In the genomic region with DNA sequence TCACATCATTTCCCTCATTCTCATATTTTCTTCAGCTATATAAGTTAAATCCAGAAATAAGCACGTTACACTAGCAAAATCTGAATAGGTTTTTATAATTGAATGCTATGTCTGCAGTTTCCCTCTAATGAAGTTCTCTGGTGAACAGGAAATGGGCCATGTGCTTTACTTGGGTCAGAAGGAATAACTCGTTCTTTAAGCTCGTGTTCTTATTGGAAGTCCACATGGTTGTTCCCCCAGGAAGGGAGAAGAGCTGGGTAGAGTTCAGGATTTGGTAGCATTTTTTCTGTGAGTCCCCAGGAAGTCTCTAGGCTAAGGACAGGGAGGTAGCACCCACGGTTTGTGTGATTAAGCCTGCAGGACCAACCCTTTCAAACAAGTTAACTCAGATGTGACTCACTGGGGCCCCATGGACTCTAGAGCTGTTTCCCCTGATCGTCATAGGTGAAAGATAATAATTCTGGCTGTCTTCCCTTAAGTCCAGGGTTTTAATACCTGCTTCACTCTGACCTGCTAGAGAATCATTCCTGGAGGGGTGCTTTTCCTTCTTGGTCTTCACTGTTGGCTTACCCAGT, we compare ENCODE assay signal across 12 cellular contexts. TPM values are rescaled to one million over a fixed set of nuclear protein-coding genes. Genes with fewer than 3 reads are reported as not detected.
A peak's percentile ranks its signal among the peaks of the same experiment; 100 is the strongest.
DNase-seq lines count a peak whose midpoint lies in the region; ATAC-seq, FAIRE-seq and TF ChIP-seq lines count a peak whose summit lies in the region.
"Had no signal": no experiment of that assay in that cellular context is flagged by ENCODE, and none has a peak within 500 bp of the region (broad histone marks: within the 10 kb centered on the region; RNA-seq: fewer than 3 reads in every experiment).

No MANE protein-coding gene starts in this region.

- no TSS peak for BruUV-seq in K562 (replicated peaks; lab: Mats Ljungman, UMichigan)

- no peak for TF ChIP-seq EP300 in K562 (IDR thresholded peaks at IDR 0.05; ENCODE audit: low read length)

- H3K27ac ChIP-seq in left ventricle myocardium inferior (replicated peaks) (peak overlapping the region; percentile 81), heart left ventricle (peak overlapping the region in 2 of 12 donors; percentile 31 to 74), K562 (ENCODE audit: extremely low read depth, low read depth, low read length) (peak overlapping the region; percentile 69; the same call in 2 of the 3 replicates), left lung (peak overlapping the region in 1 of 2 donors; percentile 9)
- H3K27ac ChIP-seq: thoracic aorta had no signal

- in situ Hi-C loops in K562 (cut with MboI) = no loop called here

- POLR2A ChIA-PET in K562 (lab: Yijun Ruan, JAX) = interaction anchor here (0.5 to 2.0 kb wide), 13 partner anchors 8 to 278 kb away, joined by 3 to 13 read pairs (median 3); a partner anchor contains a TSS

- TF ChIP-seq POLR2A in heart left ventricle (IDR thresholded peaks at IDR 0.05) (no peak), K562 (conservative IDR thresholded peaks at IDR 0.05) (no peak)

- intact Hi-C loops in left ventricle myocardium inferior (cut with micrococcal nuclease) = no loop called here
- intact Hi-C loops in heart left ventricle (cut with DNase I) = no loop called here
- intact Hi-C loops in K562 (cut with micrococcal nuclease) = no loop called here
- intact Hi-C loops in left lung (cut with DNase I) = no loop called here

- no peak overlapping the region for H3K9ac ChIP-seq in K562 (ENCODE audit: insufficient read depth in 1 of 2, low read depth in 2 of 2, low read length in 2 of 2)

- no peak for DNase-seq in left ventricle myocardium inferior
- no peak for DNase-seq in heart left ventricle
- peak in 3 of 4 experiments; percentile 36 to 63 (median 62) for DNase-seq in K562 (ENCODE audit: extremely low read depth in 1 of 4, low spot score in 3 of 4)
- no peak for DNase-seq in left lung
- no peak for DNase-seq in NCI-H345 treated with DMSO at 0.1 percent for 48 hours (lab: John Stamatoyannopoulos, UW; ENCODE audit: unreplicated experiment)
- DNase-seq in NCI-H82 treated with DMSO at 0.1 percent for 48 hours (lab: John Stamatoyannopoulos, UW; ENCODE audit: unreplicated experiment) = no peak
- DNase-seq: foreskin melanocyte, MV-4-11 had no signal

- peaks cover 8% of the 10 kb centered on the region; the same call in 1 of the 2 replicates for H4K20me1 ChIP-seq in K562 (replicated peaks; ENCODE audit: control insufficient read depth, insufficient read depth, low read length)

- H3K4me2 ChIP-seq in K562 (ENCODE audit: insufficient read depth, low read length) = peak overlapping the region; percentile 18; the same call in 1 of the 2 replicates

- peaks cover 88% of the 10 kb centered on the region for H3K4me1 ChIP-seq in left ventricle myocardium inferior
- H3K4me1 ChIP-seq in heart left ventricle = peaks cover 2 to 79% (median 59%) of the 10 kb centered on the region in 12 donors
- peaks cover 0 to 15% of the 10 kb centered on the region in 2 experiments; a peak in 2 of 5 replicates for H3K4me1 ChIP-seq in K562 (replicated peaks in 1 of 2; ENCODE audit: control insufficient read depth in 2 of 2, insufficient read depth in 2 of 2, low read length in 2 of 2)
- peaks cover 13 to 77% of the 10 kb centered on the region in 2 donors for H3K4me1 ChIP-seq in left lung

- TF ChIP-seq CTCF in left ventricle myocardium inferior (IDR thresholded peaks at IDR 0.05; ENCODE audit: borderline replicate concordance) (no peak), heart left ventricle (IDR thresholded peaks at IDR 0.05) (no peak), K562 (IDR thresholded peaks at IDR 0.05 in 2 of 3, conservative IDR thresholded peaks at IDR 0.05 in 1 of 3; ENCODE audit: insufficient read depth in 2 of 3, low read depth in 1 of 3, low read length in 3 of 3) (no peak), left lung (IDR thresholded peaks at IDR 0.05) (no peak)

- CTCF ChIA-PET in K562 (lab: Yijun Ruan, JAX; ENCODE audit: low intra/inter-chr PET ratio) = no interaction called here

- H3K36me3 ChIP-seq in left ventricle myocardium inferior (no peaks in the 10 kb centered on the region), heart left ventricle (peaks cover 0 to 29% (median 9%) of the 10 kb centered on the region in 9 donors), K562 (ENCODE audit: control insufficient read depth, insufficient read depth, low read length) (peaks cover 53% of the 10 kb centered on the region), left lung (peaks cover 0 to 25% of the 10 kb centered on the region in 2 donors)

- 65 to 69% (median 67%) methylated on average over 5 of the region's 5 CpGs for WGBS in heart left ventricle, 4 donors
- WGBS in K562 (ENCODE audit: insufficient coverage, low coverage, missing lambda C conversion rate) = 36% methylated on average over 5 of the region's 5 CpGs

- no peak overlapping the region for H3K4me3 ChIP-seq in left ventricle myocardium inferior
- H3K4me3 ChIP-seq in heart left ventricle = no peak overlapping the region
- H3K4me3 ChIP-seq in K562 = no peak overlapping the region
- no peak overlapping the region for H3K4me3 ChIP-seq in left lung
- H3K4me3 ChIP-seq: thoracic aorta had no signal

- H3K9me1 ChIP-seq in K562 (ENCODE audit: control insufficient read depth, insufficient read depth, low read length) = peaks cover 5% of the 10 kb centered on the region

- H3K27me3 ChIP-seq in left ventricle myocardium inferior (ENCODE audit: low read depth) = no peaks in the 10 kb centered on the region
- H3K27me3 ChIP-seq in heart left ventricle = no peaks in the 10 kb centered on the region
- H3K27me3 ChIP-seq in K562 (ENCODE audit: control insufficient read depth in 2 of 2, insufficient read depth in 2 of 2, low read length in 2 of 2) = no peaks in the 10 kb centered on the region
- H3K27me3 ChIP-seq in left lung = no peaks in the 10 kb centered on the region

- no peak for ATAC-seq in heart left ventricle
- peak; percentile 80 for ATAC-seq in K562
- peak; percentile 12 for ATAC-seq in left lung
- no peak for ATAC-seq in GM21717 (IDR thresholded peaks at IDR 0.05; ENCODE audit: unreplicated experiment)
- no peak for ATAC-seq in GM19328 (IDR thresholded peaks at IDR 0.05; ENCODE audit: unreplicated experiment)
- ATAC-seq: activated CD4-positive, CD25-positive, alpha-beta regulatory T cell treated with anti-CD3 and anti-CD28 coated beads, Interleukin-2, amount 50 U/mL, for 24 hours had no signal

- peaks cover 56% of the 10 kb centered on the region for H3K79me2 ChIP-seq in K562 (ENCODE audit: control insufficient read depth, insufficient read depth, low read length)

- no peak overlapping the region for H2AFZ ChIP-seq in K562 (ENCODE audit: low read depth, low read length)

- no peak for TF ChIP-seq RAD21 in K562 (CRISPR knock-in tag; conservative IDR thresholded peaks at IDR 0.05 in 1 of 2, IDR thresholded peaks at IDR 0.05 in 1 of 2)

- H3K9me3 ChIP-seq in left ventricle myocardium inferior (replicated peaks) (no peaks in the 10 kb centered on the region), heart left ventricle (no peaks in the 10 kb centered on the region), K562 (replicated peaks; ENCODE audit: control insufficient read depth, insufficient read depth, low read depth, low read length) (no peaks in the 10 kb centered on the region), left lung (no peaks in the 10 kb centered on the region)
- H3K9me3 ChIP-seq: thoracic aorta had no signal

- peak; percentile 92 for FAIRE-seq in K562 (lab: Jason Lieb, UNC)

RNA-seq across cellular contexts. Expression of a gene that starts 16.4 kb away (rescaled TPM):
- total RNA-seq in left ventricle myocardium inferior (47.2 TPM), heart left ventricle (10 to 100 TPM; 40.9 to 67.8 (median 54.4) TPM), K562 (2014; rRNA removed) (57.9 and 59.7 TPM in 2 replicates), K562 (2014; rRNA removed; fragmentation: Illumina TruSeq; extraction: Trizol) (45.3 and 51.8 TPM in 2 replicates), K562 (2015; rRNA removed; fragmentation: Illumina TruSeq; extraction: Trizol) (62.4 and 64.7 TPM in 2 replicates), K562 (2021) (60.6 and 71.7 TPM in 2 replicates), left lung (10 to 100 TPM; 58.9 to 80.8 TPM)
- polyA plus RNA-seq in heart left ventricle (100 to 1,000 TPM in 1 of 2 donors, 10 to 100 TPM in 1; 59.9 to 121 TPM), K562 (2011; rRNA removed) (69.3 and 70.7 TPM in 2 replicates), K562 (2014; fragmentation: Illumina TruSeq; extraction: Trizol) (90.8 and 91.7 TPM in 2 replicates), K562 (2014; fragmentation: Nextera tagmentation; extraction: Ambion mirVana) (100 to 1,000 TPM; 103 to 154 TPM), K562 (2014; rRNA removed) (67.8 and 86.4 TPM in 2 replicates)
- 143 and 213 TPM in 2 replicates for total RNA-seq in K562 (2011; cell fraction: chromatin; rRNA removed; ENCODE audit: low replicate concordance)
- 100 and 111 TPM in 2 replicates for total RNA-seq in K562 (2011; cell fraction: nucleolus; rRNA removed)
- 123 and 149 TPM in 2 replicates for total RNA-seq in K562 (2011; cell fraction: nucleoplasm; rRNA removed)
- 58.9 and 85.2 TPM in 2 replicates for polyA plus RNA-seq in K562 (2011; cell fraction: cytosol; rRNA removed)
- polyA plus RNA-seq in K562 (2011; cell fraction: nucleus; rRNA removed) = 164 and 209 TPM in 2 replicates
- 49.6 and 51.6 TPM in 2 replicates for polyA plus RNA-seq in K562 (2012)
- polyA minus RNA-seq in K562 (2011; rRNA and poly(A)+ RNA removed) = 49.7 and 52.3 TPM in 2 replicates
- 25.6 and 27.8 TPM in 2 replicates for polyA minus RNA-seq in K562 (2011; cell fraction: cytosol; rRNA and poly(A)+ RNA removed)
- 44.7 and 59.0 TPM in 2 replicates for polyA minus RNA-seq in K562 (2011; cell fraction: nucleus; rRNA and poly(A)+ RNA removed)

RNA-seq across cellular contexts. Expression of a gene that starts 16.6 kb away (rescaled TPM):
- total RNA-seq in left ventricle myocardium inferior (17.3 TPM), heart left ventricle (10 to 100 TPM in 5 of 9 donors, 1 to 10 TPM in 4; 6.0 to 15.9 (median 10.2) TPM), K562 (2014; rRNA removed) (25.2 and 26.8 TPM in 2 replicates), K562 (2014; rRNA removed; fragmentation: Illumina TruSeq; extraction: Trizol) (12.3 and 14.5 TPM in 2 replicates), K562 (2015; rRNA removed; fragmentation: Illumina TruSeq; extraction: Trizol) (15.2 and 15.9 TPM in 2 replicates), K562 (2021) (34.8 and 35.7 TPM in 2 replicates), left lung (10 to 100 TPM; 28.5 to 35.5 TPM)
- polyA plus RNA-seq in heart left ventricle (10 to 100 TPM in 1 of 2 donors, 1 to 10 TPM in 1; 7.8 to 13.3 TPM), K562 (2011; rRNA removed) (16.4 and 20.4 TPM in 2 replicates), K562 (2014; fragmentation: Illumina TruSeq; extraction: Trizol) (23.1 and 27.9 TPM in 2 replicates), K562 (2014; fragmentation: Nextera tagmentation; extraction: Ambion mirVana) (1 to 10 TPM; 4.1 to 5.8 TPM), K562 (2014; rRNA removed) (23.1 and 27.1 TPM in 2 replicates)
- 97.0 and 197 TPM in 2 replicates for total RNA-seq in K562 (2011; cell fraction: chromatin; rRNA removed; ENCODE audit: low replicate concordance)
- 104 and 108 TPM in 2 replicates for total RNA-seq in K562 (2011; cell fraction: nucleolus; rRNA removed)
- total RNA-seq in K562 (2011; cell fraction: nucleoplasm; rRNA removed) = 77.7 and 81.3 TPM in 2 replicates
- polyA plus RNA-seq in K562 (2011; cell fraction: cytosol; rRNA removed) = 10.3 and 14.7 TPM in 2 replicates
- polyA plus RNA-seq in K562 (2011; cell fraction: nucleus; rRNA removed) = 132 and 169 TPM in 2 replicates
- polyA plus RNA-seq in K562 (2012) = 19.7 and 37.0 TPM in 2 replicates
- polyA minus RNA-seq in K562 (2011; rRNA and poly(A)+ RNA removed) = 20.8 and 22.5 TPM in 2 replicates
- polyA minus RNA-seq in K562 (2011; cell fraction: cytosol; rRNA and poly(A)+ RNA removed) = 11.2 and 20.5 TPM in 2 replicates
- polyA minus RNA-seq in K562 (2011; cell fraction: nucleus; rRNA and poly(A)+ RNA removed) = 31.6 and 42.1 TPM in 2 replicates

RNA-seq across cellular contexts. Expression of a gene that starts 37.7 kb away (rescaled TPM):
- total RNA-seq in left ventricle myocardium inferior = 10.6 TPM
- total RNA-seq in heart left ventricle = 10 to 100 TPM in 6 of 9 donors, 1 to 10 TPM in 3; 5.1 to 26.8 (median 11.0) TPM
- 1 to 10 TPM; 4.0 to 7.5 TPM for polyA plus RNA-seq in heart left ventricle
- 0.84 and 1.1 TPM in 2 replicates for total RNA-seq in K562 (2011; cell fraction: chromatin; rRNA removed; ENCODE audit: low replicate concordance)
- 1.7 and 2.4 TPM in 2 replicates for total RNA-seq in K562 (2011; cell fraction: nucleolus; rRNA removed)
- total RNA-seq in K562 (2011; cell fraction: nucleoplasm; rRNA removed) = 1.4 and 1.9 TPM in 2 replicates
- total RNA-seq in K562 (2014; rRNA removed) = 0.05 and 0.82 TPM in 2 replicates
- total RNA-seq in K562 (2014; rRNA removed; fragmentation: Illumina TruSeq; extraction: Trizol) = not detected in 2 replicates
- 0.25 and 0.26 TPM in 2 replicates for total RNA-seq in K562 (2015; rRNA removed; fragmentation: Illumina TruSeq; extraction: Trizol)
- total RNA-seq in K562 (2021) = 0.89 and 2.8 TPM in 2 replicates
- polyA plus RNA-seq in K562 (2011; rRNA removed) = 0.95 and 1.3 TPM in 2 replicates
- polyA plus RNA-seq in K562 (2011; cell fraction: cytosol; rRNA removed) = 1.1 and 2.0 TPM in 2 replicates
- 2.3 and 2.6 TPM in 2 replicates for polyA plus RNA-seq in K562 (2011; cell fraction: nucleus; rRNA removed)
- 1.9 and 4.1 TPM in 2 replicates for polyA plus RNA-seq in K562 (2012)
- 0.58 and 0.86 TPM in 2 replicates for polyA plus RNA-seq in K562 (2014; fragmentation: Illumina TruSeq; extraction: Trizol)
- polyA plus RNA-seq in K562 (2014; fragmentation: Nextera tagmentation; extraction: Ambion mirVana) = not detected
- 0.93 and 1.2 TPM in 2 replicates for polyA plus RNA-seq in K562 (2014; rRNA removed)
- 0.24 and 0.32 TPM in 2 replicates for polyA minus RNA-seq in K562 (2011; rRNA and poly(A)+ RNA removed)
- polyA minus RNA-seq in K562 (2011; cell fraction: cytosol; rRNA and poly(A)+ RNA removed) = 3.4 and 4.2 TPM in 2 replicates
- polyA minus RNA-seq in K562 (2011; cell fraction: nucleus; rRNA and poly(A)+ RNA removed) = 0.89 and 1.2 TPM in 2 replicates
- 10 to 100 TPM; 44.1 to 54.8 TPM for total RNA-seq in left lung

RNA-seq across cellular contexts. Expression of a gene that starts 50.3 kb away (rescaled TPM):
- 14.0 TPM for total RNA-seq in left ventricle myocardium inferior
- total RNA-seq in heart left ventricle = 10 to 100 TPM in 2 of 9 donors, 1 to 10 TPM in 7; 1.8 to 18.2 (median 6.8) TPM
- polyA plus RNA-seq in heart left ventricle = 10 to 100 TPM in 1 of 2 donors, 1 to 10 TPM in 1; 3.7 to 17.7 TPM
- 0.16 TPM in 1 of 2 replicates, not detected in the other for total RNA-seq in K562 (2011; cell fraction: chromatin; rRNA removed; ENCODE audit: low replicate concordance)
- total RNA-seq in K562 (2011; cell fraction: nucleolus; rRNA removed) = 0.13 TPM in 1 of 2 replicates, not detected in the other
- not detected in 2 replicates for total RNA-seq in K562 (2011; cell fraction: nucleoplasm; rRNA removed)
- not detected in 2 replicates for total RNA-seq in K562 (2014; rRNA removed)
- total RNA-seq in K562 (2014; rRNA removed; fragmentation: Illumina TruSeq; extraction: Trizol) = not detected in 2 replicates
- not detected in 2 replicates for total RNA-seq in K562 (2015; rRNA removed; fragmentation: Illumina TruSeq; extraction: Trizol)
- total RNA-seq in K562 (2021) = not detected in 2 replicates
- polyA plus RNA-seq in K562 (2011; rRNA removed) = not detected in 2 replicates
- 0.04 TPM in 1 of 2 replicates, not detected in the other for polyA plus RNA-seq in K562 (2011; cell fraction: cytosol; rRNA removed)
- polyA plus RNA-seq in K562 (2011; cell fraction: nucleus; rRNA removed) = not detected in 2 replicates
- polyA plus RNA-seq in K562 (2012) = 0.14 and 0.17 TPM in 2 replicates
- not detected in 2 replicates for polyA plus RNA-seq in K562 (2014; fragmentation: Illumina TruSeq; extraction: Trizol)
- not detected for polyA plus RNA-seq in K562 (2014; fragmentation: Nextera tagmentation; extraction: Ambion mirVana)
- 0.08 TPM in 1 of 2 replicates, not detected in the other for polyA plus RNA-seq in K562 (2014; rRNA removed)
- polyA minus RNA-seq in K562 (2011; rRNA and poly(A)+ RNA removed) = not detected in 2 replicates
- not detected in 2 replicates for polyA minus RNA-seq in K562 (2011; cell fraction: cytosol; rRNA and poly(A)+ RNA removed)
- not detected in 2 replicates for polyA minus RNA-seq in K562 (2011; cell fraction: nucleus; rRNA and poly(A)+ RNA removed)
- 1 to 10 TPM; 1.0 to 1.7 TPM for total RNA-seq in left lung

Comparison
In these comparisons a context has a peak if more than half of its experiments do, and no peak if none do; other contexts are left out.
1. DNase-seq: peak in K562 (3 of 4); none in left ventricle myocardium inferior (single experiment), heart left ventricle (0 of 5), left lung (0 of 2), NCI-H345 treated with DMSO at 0.1 percent for 48 hours (single experiment) and NCI-H82 treated with DMSO at 0.1 percent for 48 hours (single experiment).
2. ATAC-seq: peak in K562 (single experiment) and left lung (single experiment); none in heart left ventricle (0 of 4), GM21717 (single experiment) and GM19328 (single experiment).